1 cellular context compared by ENCODE assay signal in genomic region chr13:94433055-94433947, GRCh38.
A peak's percentile ranks its signal among the peaks of the same experiment; 100 is the strongest.
TF ChIP-seq lines count a peak whose summit lies in the region.

No MANE protein-coding gene starts in this region.

TF ChIP-seq in HepG2, 621 proteins besides CTCF, POLR2A, EP300 and RAD21 (continued from another document):
- TF ChIP-seq ZNF142 (CRISPR knock-in tag; IDR thresholded peaks at IDR 0.05) = no peak
- no peak for TF ChIP-seq NFE2L2 (IDR thresholded peaks at IDR 0.05; ENCODE audit: low read length)
- peak; percentile 29; the same call in 1 of the 2 replicates for TF ChIP-seq ARID5B (CRISPR knock-in tag; IDR thresholded peaks at IDR 0.05)
- peak; percentile 34; the same call in 1 of the 2 replicates for TF ChIP-seq FOSL2 (CRISPR knock-in tag; IDR thresholded peaks at IDR 0.05)
- no peak for TF ChIP-seq ATF7-NPFF (CRISPR knock-in tag; IDR thresholded peaks at IDR 0.05; ENCODE audit: low read depth)
- TF ChIP-seq HNF4A (CRISPR knock-in tag; IDR thresholded peaks at IDR 0.05) = peak; percentile 20; the same call in 1 of the 2 replicates
- no peak for TF ChIP-seq FOXO1 (CRISPR knock-in tag; IDR thresholded peaks at IDR 0.05)
- 0 out of 2 replicates have a peak, but pooled peaks have one; percentile 7 for TF ChIP-seq SALL1 (CRISPR knock-in tag; IDR thresholded peaks at IDR 0.05)
- no peak for TF ChIP-seq ZNF572 (CRISPR knock-in tag; IDR thresholded peaks at IDR 0.05)
- no peak for TF ChIP-seq UBTF (CRISPR knock-in tag; IDR thresholded peaks at IDR 0.05)
- no peak for TF ChIP-seq MIXL1 (CRISPR knock-in tag; IDR thresholded peaks at IDR 0.05)
- TF ChIP-seq CBX2 (IDR thresholded peaks at IDR 0.05; ENCODE audit: low read depth, low read length) = peak; percentile 25; the same call in 1 of the 2 replicates
- no peak for TF ChIP-seq CBX2 (CRISPR knock-in tag; IDR thresholded peaks at IDR 0.05; ENCODE audit: low read depth)
- TF ChIP-seq ATF4 (CRISPR knock-in tag; IDR thresholded peaks at IDR 0.05) = peak in 1 of 2 experiments; percentile 96; a peak in 2 of 4 replicates
- TF ChIP-seq TBX3 (IDR thresholded peaks at IDR 0.05; ENCODE audit: borderline replicate concordance) = no peak
- peak; percentile 27; the same call in 1 of the 2 replicates for TF ChIP-seq FOXP4 (CRISPR knock-in tag; IDR thresholded peaks at IDR 0.05)
- peak; percentile 24; the same call in 1 of the 2 replicates for TF ChIP-seq TARDBP (CRISPR knock-in tag; IDR thresholded peaks at IDR 0.05)
- TF ChIP-seq ZBTB7B (CRISPR knock-in tag; IDR thresholded peaks at IDR 0.05) = no peak
- 0 out of 2 replicates have a peak, but pooled peaks have one; percentile 28 for TF ChIP-seq ZNF501 (CRISPR knock-in tag; IDR thresholded peaks at IDR 0.05)
- TF ChIP-seq SP5 (CRISPR knock-in tag; IDR thresholded peaks at IDR 0.05; ENCODE audit: borderline replicate concordance, low read depth) = no peak
- no peak for TF ChIP-seq ELF3 (CRISPR knock-in tag; IDR thresholded peaks at IDR 0.05)
- TF ChIP-seq ZNF644 (CRISPR knock-in tag; IDR thresholded peaks at IDR 0.05; ENCODE audit: low read depth) = 0 out of 2 replicates have a peak, but pooled peaks have one; percentile 13
- no peak for TF ChIP-seq KLF13 (CRISPR knock-in tag; IDR thresholded peaks at IDR 0.05)
- TF ChIP-seq MTA1 (CRISPR knock-in tag; IDR thresholded peaks at IDR 0.05; ENCODE audit: borderline replicate concordance) = no peak
- no peak for TF ChIP-seq PHB2 (IDR thresholded peaks at IDR 0.05; ENCODE audit: partially characterized antibody)
- no peak for TF ChIP-seq ZNF776 (CRISPR knock-in tag; IDR thresholded peaks at IDR 0.05)
- no peak for TF ChIP-seq MAFF (IDR thresholded peaks at IDR 0.05; ENCODE audit: low read depth, low read length)
- no peak for TF ChIP-seq TP53 (CRISPR knock-in tag; conservative IDR thresholded peaks at IDR 0.05)
- 0 out of 2 replicates have a peak, but pooled peaks have one; percentile 46 for TF ChIP-seq PITX1 (CRISPR knock-in tag; IDR thresholded peaks at IDR 0.05)
- no peak for TF ChIP-seq PAXIP1 (CRISPR knock-in tag; conservative IDR thresholded peaks at IDR 0.05)
- TF ChIP-seq HOMEZ (CRISPR knock-in tag; IDR thresholded peaks at IDR 0.05; ENCODE audit: low read depth) = no peak
TF ChIP-seq in HepG2: peak in this region for 17.
